22 cellular contexts compared by ENCODE assay signal in the genomic region with DNA sequence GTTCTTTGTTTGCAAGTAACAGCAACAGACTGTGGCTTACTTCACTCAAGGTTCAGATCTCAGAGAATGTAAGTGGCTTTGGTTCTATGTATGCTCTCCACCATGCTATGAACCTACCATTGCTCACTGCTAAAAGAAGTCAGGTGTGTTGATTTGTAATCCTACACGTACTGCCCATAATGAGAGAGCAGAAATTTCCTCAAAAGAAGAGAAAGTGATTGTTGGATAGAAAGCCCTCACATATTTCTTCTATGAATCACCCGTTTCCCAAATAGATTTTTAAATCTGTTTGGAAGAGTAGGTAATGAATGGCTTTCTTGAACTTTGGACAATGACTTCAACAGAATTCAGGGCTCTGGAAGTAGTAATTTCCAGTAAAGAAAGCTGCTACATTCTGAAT.
"Had no signal": no experiment of that assay in that cellular context is flagged by ENCODE, and none has a peak within 500 bp of the region (broad histone marks: within the 10 kb centered on the region; RNA-seq: fewer than 3 reads in every experiment).

No MANE protein-coding gene starts in this region.

- H3K9me3 Mint-ChIP-seq: nephron had no signal

- FAIRE-seq: endometrium, islet of Langerhans had no signal

- H3K4me1 Mint-ChIP-seq: central memory CD8-positive, alpha-beta T cell; nephron had no signal

- H3K9me3 ChIP-seq: esophagus muscularis mucosa, tibial nerve, uterus had no signal

- H3K4me3 ChIP-seq: esophagus muscularis mucosa, lung, tibial nerve, uterus had no signal

- H3K27me3 ChIP-seq: brain microvascular endothelial cell, esophagus muscularis mucosa, tibial nerve, uterus had no signal

- H3K36me3 ChIP-seq: brain microvascular endothelial cell, esophagus muscularis mucosa, tibial nerve, uterus had no signal

- H3K4me3 Mint-ChIP-seq: activated CD8-positive, alpha-beta T cell treated with anti-CD3 and anti-CD28 coated beads, Interleukin-2, amount 10 ng/mL, durations not matched to agents 7 days and 5 days; activated naive CD4-positive, alpha-beta T cell treated with anti-CD3 and anti-CD28 coated beads for 36 hours; activated T-cell treated with anti-CD3 and anti-CD28 coated beads, Interleukin-2, amount 50 U/mL, for 24 hours; central memory CD8-positive, alpha-beta T cell; nephron; stimulated activated naive CD8-positive, alpha-beta T cell treated with anti-CD3 and anti-CD28 coated beads, Interleukin-15, Interleukin-2, amounts not matched to agents 100 ng/mL and 50 ng/mL, for 24 hours had no signal

- H3K27me3 Mint-ChIP-seq: activated T-cell treated with anti-CD3 and anti-CD28 coated beads, Interleukin-2, amount 50 U/mL, for 24 hours; central memory CD8-positive, alpha-beta T cell; stimulated activated naive CD8-positive, alpha-beta T cell treated with anti-CD3 and anti-CD28 coated beads, Interleukin-15, Interleukin-2, amounts not matched to agents 100 ng/mL and 50 ng/mL, for 24 hours had no signal

- DNase-seq: activated CD4-positive, alpha-beta T cell treated with anti-CD3 and anti-CD28 coated beads for 48 hours; activated CD4-positive, CD25-positive, alpha-beta regulatory T cell; activated CD8-positive, alpha-beta T cell treated with anti-CD3 and anti-CD28 coated beads, Interleukin-2, amount 10 ng/mL, durations not matched to agents 7 days and 5 days; activated naive CD4-positive, alpha-beta T cell treated with anti-CD3 and anti-CD28 coated beads for 36 hours; activated T-cell treated with anti-CD3 and anti-CD28 coated beads, Interleukin-2, amount 50 U/mL, for 24 hours; brain microvascular endothelial cell; cortex of kidney; midbrain; nucleus accumbens; retina; stimulated activated CD4-positive, alpha-beta T cell treated with anti-CD3 and anti-CD28 coated beads, Interleukin-12 subunit alpha, Interleukin-12 subunit beta, amount 100 ng/mL, for 4 hours; stimulated activated CD4-positive, alpha-beta T cell treated with anti-CD3 and anti-CD28 coated beads, Interleukin-2, amount 100 ng/mL, for 24 hours; uterus had no signal

- H3K27ac ChIP-seq: brain microvascular endothelial cell, esophagus muscularis mucosa, tibial nerve, uterus had no signal

- H3K4me1 ChIP-seq: esophagus muscularis mucosa, tibial nerve, uterus had no signal

- H3K27ac Mint-ChIP-seq: activated CD8-positive, alpha-beta T cell treated with anti-CD3 and anti-CD28 coated beads, Interleukin-2, amount 10 ng/mL, durations not matched to agents 7 days and 5 days; activated naive CD4-positive, alpha-beta T cell treated with anti-CD3 and anti-CD28 coated beads for 36 hours; activated T-cell treated with anti-CD3 and anti-CD28 coated beads, Interleukin-2, amount 50 U/mL, for 24 hours; activated T-helper 2 cell treated with anti-CD3 and anti-CD28 coated beads, Interferon-gamma antibody, Interleukin-2, Interleukin-4, amounts not matched to agents 10 μg/mL and 5 μg/mL and 100 μg/mL, durations not matched to agents 14 hours and 24 hours and 36 hours; nephron; stimulated activated naive CD8-positive, alpha-beta T cell treated with anti-CD3 and anti-CD28 coated beads, Interleukin-15, Interleukin-2, amounts not matched to agents 100 ng/mL and 50 ng/mL, for 24 hours had no signal
